ENCODE assay signal across 22 cellular contexts in the genomic region with DNA sequence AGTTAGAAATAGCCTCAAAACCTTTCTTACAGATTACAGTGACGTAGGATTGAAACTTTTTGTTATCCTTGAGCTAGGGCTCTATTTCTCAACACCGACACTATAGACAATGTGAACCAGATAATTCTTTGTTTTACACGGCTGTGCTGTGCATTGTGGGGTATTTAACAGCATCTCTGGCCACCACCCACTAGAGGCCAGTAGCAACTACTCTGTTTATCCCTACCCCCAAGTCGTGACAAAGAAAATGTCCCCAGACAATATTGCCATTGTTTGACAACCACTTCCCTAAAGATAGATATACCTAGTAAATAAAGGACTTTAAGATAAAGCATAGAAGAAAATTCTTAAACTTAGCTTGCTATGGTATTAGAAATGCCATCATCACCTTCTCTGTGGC.
DNase-seq lines count a peak whose midpoint lies in the region; ATAC-seq, FAIRE-seq and TF ChIP-seq lines count a peak whose summit lies in the region.
"Had no signal": no experiment of that assay in that cellular context is flagged by ENCODE, and none has a peak within 500 bp of the region (broad histone marks: within the 10 kb centered on the region; RNA-seq: fewer than 3 reads in every experiment).

No MANE protein-coding gene starts in this region.

- POLR2A ChIA-PET in HepG2 (lab: Yijun Ruan, JAX), result no interaction called here

- no peak overlapping the region for H3K9ac ChIP-seq in HepG2 (ENCODE audit: insufficient read depth, low read depth, low read length)
- H3K9ac ChIP-seq in GM23248, result no peak overlapping the region
- H3K9ac ChIP-seq: BLaER1 had no signal

- no peaks in the 10 kb centered on the region for H3K27me3 ChIP-seq in HepG2 (ENCODE audit: control insufficient read depth in 1 of 2, insufficient read depth in 2 of 2, low read length in 2 of 2)
- H3K27me3 ChIP-seq in right lobe of liver, result no peaks in the 10 kb centered on the region
- no peaks in the 10 kb centered on the region for H3K27me3 ChIP-seq in GM23248 (replicated peaks; ENCODE audit: insufficient read depth)
- H3K27me3 ChIP-seq: BLaER1, esophagus muscularis mucosa, upper lobe of left lung had no signal

- no peak for FAIRE-seq in HepG2 (lab: Jason Lieb, UNC)
- FAIRE-seq: bronchial epithelial cell had no signal

- H3K27ac ChIP-seq in HepG2 (ENCODE audit: extremely low read length, insufficient read depth, low read length), result no peak overlapping the region
- no peak overlapping the region for H3K27ac ChIP-seq in right lobe of liver
- H3K27ac ChIP-seq in GM23248, result no peak overlapping the region
- H3K27ac ChIP-seq: BLaER1, esophagus muscularis mucosa, lower lobe of right lung, PC-9, upper lobe of left lung had no signal

- TF ChIP-seq RAD21 in HepG2 (CRISPR knock-in tag; IDR thresholded peaks at IDR 0.05), result no peak

- no peaks in the 10 kb centered on the region for H3K9me2 ChIP-seq in GM23248 (ENCODE audit: insufficient read depth)

- H4K20me1 ChIP-seq in HepG2 (ENCODE audit: insufficient read depth, low read length) (no peaks in the 10 kb centered on the region), GM23248 (ENCODE audit: insufficient read depth) (no peaks in the 10 kb centered on the region)
- H4K20me1 ChIP-seq: BLaER1 had no signal

- TF ChIP-seq POLR2A in HepG2 (IDR thresholded peaks at IDR 0.05; ENCODE audit: insufficient read depth in 1 of 2, low read depth in 2 of 2, low read length in 2 of 2) (no peak), right lobe of liver (IDR thresholded peaks at IDR 0.05) (no peak), NB4 (IDR thresholded peaks at IDR 0.05; ENCODE audit: extremely low read depth, insufficient read length) (no peak)

- H3K9me3 ChIP-seq in HepG2 (ENCODE audit: low read length) (no peaks in the 10 kb centered on the region), right lobe of liver (no peaks in the 10 kb centered on the region), GM23248 (ENCODE audit: low read depth) (no peaks in the 10 kb centered on the region)
- H3K9me3 ChIP-seq: BLaER1, esophagus muscularis mucosa, lower lobe of right lung, upper lobe of left lung had no signal

- BruUV-seq in HepG2 (replicated peaks; lab: Mats Ljungman, UMichigan), result no TSS peak

- no peak for TF ChIP-seq EP300 in HepG2 (IDR thresholded peaks at IDR 0.05; ENCODE audit: low read depth in 2 of 2, low read length in 2 of 2)
- TF ChIP-seq EP300 in HepG2 (CRISPR knock-in tag; IDR thresholded peaks at IDR 0.05; ENCODE audit: borderline replicate concordance), result no peak

- intact Hi-C loops in HepG2 (cut with micrococcal nuclease; ENCODE audit: unreplicated experiment), result no loop called here
- intact Hi-C loops in right lobe of liver (cut with DNase I), result no loop called here

- no peak for DNase-seq in HepG2 (ENCODE audit: low spot score)
- no peak for DNase-seq in right lobe of liver
- peak; percentile 15 for DNase-seq in NB4 (ENCODE audit: low read depth)
- no peak for DNase-seq in GM23248
- no peak for DNase-seq in NCI-H1930 (lab: John Stamatoyannopoulos, UW)
- DNase-seq: 8988T; activated CD4-positive, alpha-beta memory T cell treated with anti-CD3 and anti-CD28 coated beads for 36 hours; activated T-cell treated with anti-CD3 and anti-CD28 coated beads, Interleukin-2, amount 50 U/mL, for 48 hours; DMS153; lower lobe of right lung; MV-4-11; naive thymus-derived CD8-positive, alpha-beta T cell; NCI-H69; PC-9; stimulated activated naive B cell treated with anti-CD40 and anti-IgM and Interleukin-4, amounts not matched to agents 10 μg/mL and 1 μg/mL and 100 μg/mL, for 72 hours; upper lobe of left lung had no signal

- 0 out of 2 replicates have a peak, but pooled peaks cover 17% of the 10 kb centered on the region for H3F3A ChIP-seq in GM23248 (ENCODE audit: insufficient read depth)

- H3K4me3 ChIP-seq in HepG2 (replicated peaks in 1 of 3; ENCODE audit: insufficient read depth in 1 of 3, low read depth in 2 of 3, low read length in 3 of 3), result no peak overlapping the region
- H3K4me3 ChIP-seq in right lobe of liver, result no peak overlapping the region
- H3K4me3 ChIP-seq in NB4 (ENCODE audit: low read depth, low read length), result no peak overlapping the region
- no peak overlapping the region for H3K4me3 ChIP-seq in GM23248
- H3K4me3 ChIP-seq: BLaER1, esophagus muscularis mucosa, lower lobe of right lung, PC-9, upper lobe of left lung had no signal

- H3K4me1 ChIP-seq in HepG2 (ENCODE audit: insufficient read depth, low read length) (peaks cover 25% of the 10 kb centered on the region), right lobe of liver (no peaks in the 10 kb centered on the region), GM23248 (ENCODE audit: insufficient read depth) (peaks cover 33% of the 10 kb centered on the region)
- H3K4me1 ChIP-seq: BLaER1, esophagus muscularis mucosa, lower lobe of right lung, upper lobe of left lung had no signal

- no peak overlapping the region for H3K4me2 ChIP-seq in HepG2 (ENCODE audit: low read depth, low read length)
- H3K4me2 ChIP-seq in GM23248 (ENCODE audit: unreplicated experiment), result no peak overlapping the region
- H3K4me2 ChIP-seq: BLaER1, PC-9 had no signal

- H3K79me2 ChIP-seq in HepG2 (ENCODE audit: insufficient read depth, low read length) (no peaks in the 10 kb centered on the region), GM23248 (ENCODE audit: insufficient read depth) (no peaks in the 10 kb centered on the region)

- ATAC-seq in HepG2, result no peak
- no peak for ATAC-seq in right lobe of liver
- peak; percentile 58 for ATAC-seq in HG02623 (IDR thresholded peaks at IDR 0.05; ENCODE audit: unreplicated experiment)
- no peak for ATAC-seq in HG03378 (IDR thresholded peaks at IDR 0.05; ENCODE audit: unreplicated experiment)
- ATAC-seq in HG03442 (IDR thresholded peaks at IDR 0.05; ENCODE audit: unreplicated experiment), result no peak
- ATAC-seq: lower lobe of right lung; naive thymus-derived CD8-positive, alpha-beta T cell; stimulated activated naive B cell treated with anti-CD40 and anti-IgM and Interleukin-4, amounts not matched to agents 10 μg/mL and 1 μg/mL and 100 μg/mL, for 72 hours had no signal

- CTCF ChIA-PET in HepG2 (lab: Yijun Ruan, JAX; ENCODE audit: low intra/inter-chr PET ratio, low total read pairs), result no interaction called here

- in situ Hi-C loops in HepG2 (cut with HindIII; ENCODE audit: extremely low pct_ligation_motif_present, low pct_unique_long_range_greater_than_20kb) (no loop called here), GM23248 (cut with MboI) (no loop called here)

- 73% methylated on average over 4 of the region's 4 CpGs for WGBS in HepG2 (ENCODE audit: low lambda C conversion rate)
- WGBS in right lobe of liver (ENCODE audit: insufficient coverage, low coverage, low lambda C conversion rate, missing lambda C conversion rate), result 77% methylated on average over 4 of the region's 4 CpGs
- WGBS in GM23248 (ENCODE audit: low coverage in 1 of 2, low lambda C conversion rate in 2 of 2, missing lambda C conversion rate in 2 of 2), 2 experiments, result 96 to 98% methylated on average over 4 of the region's 4 CpGs

- H3K36me3 ChIP-seq in HepG2 (replicated peaks in 1 of 2; ENCODE audit: control insufficient read depth in 1 of 2, insufficient read depth in 2 of 2, low read length in 2 of 2) (no peaks in the 10 kb centered on the region), right lobe of liver (no peaks in the 10 kb centered on the region), GM23248 (ENCODE audit: low read depth) (no peaks in the 10 kb centered on the region)
- H3K36me3 ChIP-seq: BLaER1, esophagus muscularis mucosa, lower lobe of right lung, upper lobe of left lung had no signal

- TF ChIP-seq CTCF in HepG2 (CRISPR knock-in tag; IDR thresholded peaks at IDR 0.05) (no peak), right lobe of liver (IDR thresholded peaks at IDR 0.05) (no peak), NB4 (IDR thresholded peaks at IDR 0.05; ENCODE audit: low read depth, low read length) (no peak)

- H2AFZ ChIP-seq in HepG2 (ENCODE audit: low read length), result no peak overlapping the region
- no peak overlapping the region for H2AFZ ChIP-seq in GM23248
- H2AFZ ChIP-seq: PC-9 had no signal

TF ChIP-seq in HepG2, 621 proteins besides CTCF, POLR2A, EP300 and RAD21:
- TF ChIP-seq ZNF768 (CRISPR knock-in tag; IDR thresholded peaks at IDR 0.05), result peak; percentile 37; the same call in 1 of the 2 replicates
- TF ChIP-seq, protein P1, sequence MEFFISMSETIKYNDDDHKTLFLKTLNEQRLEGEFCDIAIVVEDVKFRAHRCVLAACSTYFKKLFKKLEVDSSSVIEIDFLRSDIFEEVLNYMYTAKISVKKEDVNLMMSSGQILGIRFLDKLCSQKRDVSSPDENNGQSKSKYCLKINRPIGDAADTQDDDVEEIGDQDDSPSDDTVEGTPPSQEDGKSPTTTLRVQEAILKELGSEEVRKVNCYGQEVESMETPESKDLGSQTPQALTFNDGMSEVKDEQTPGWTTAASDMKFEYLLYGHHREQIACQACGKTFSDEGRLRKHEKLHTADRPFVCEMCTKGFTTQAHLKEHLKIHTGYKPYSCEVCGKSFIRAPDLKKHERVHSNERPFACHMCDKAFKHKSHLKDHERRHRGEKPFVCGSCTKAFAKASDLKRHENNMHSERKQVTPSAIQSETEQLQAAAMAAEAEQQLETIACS (CRISPR knock-in tag; IDR thresholded peaks at IDR 0.05), result no peak
